10 cellular contexts compared by ENCODE assay signal in the genomic region with DNA sequence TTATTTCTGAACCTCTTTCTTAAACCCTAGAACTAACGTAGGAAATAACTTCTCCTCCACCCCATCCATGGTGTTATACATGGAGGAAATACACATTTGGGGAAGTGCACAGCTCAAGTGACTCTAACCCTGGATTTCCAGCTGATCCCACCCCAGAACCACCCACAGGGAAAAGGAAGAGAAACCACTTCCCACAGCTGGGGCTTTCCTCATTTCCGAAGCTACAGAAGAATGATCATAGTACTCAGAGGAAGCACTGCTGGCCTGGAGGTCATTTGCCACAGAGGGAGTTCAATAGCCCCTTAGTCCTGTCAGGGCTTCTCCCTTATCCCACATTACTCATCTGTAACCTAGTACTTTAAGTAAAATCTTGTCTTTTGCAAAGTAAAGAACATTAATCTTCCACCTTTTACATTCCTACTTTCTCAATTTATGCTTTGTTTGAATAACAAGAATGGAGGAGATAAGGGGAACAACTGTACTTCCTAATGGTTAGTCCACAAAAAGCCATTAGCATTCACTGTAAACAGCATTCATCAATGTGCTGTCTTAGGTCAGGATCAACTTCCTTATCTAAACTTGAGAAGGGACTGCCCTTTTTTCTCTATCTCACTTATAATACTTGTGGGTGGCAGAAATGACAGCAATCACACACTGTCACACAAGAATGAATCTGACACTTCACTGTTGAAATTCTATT.
DNase-seq lines count a peak whose midpoint lies in the region; ATAC-seq and TF ChIP-seq lines count a peak whose summit lies in the region.
"Had no signal": no experiment of that assay in that cellular context is flagged by ENCODE, and none has a peak within 500 bp of the region (broad histone marks: within the 10 kb centered on the region; RNA-seq: fewer than 3 reads in every experiment).

No MANE protein-coding gene starts in this region.

- H3K4me3 Mint-ChIP-seq in CD14-positive monocyte, result peak overlapping the region in 1 of 2 donors; percentile 7
- no peak overlapping the region for H3K4me3 Mint-ChIP-seq in mesothelial cell of epicardium
- no peak overlapping the region for H3K4me3 Mint-ChIP-seq in activated T-helper 2 cell treated with anti-CD3 and anti-CD28 coated beads, Interferon-gamma antibody, Interleukin-2, Interleukin-4, amounts not matched to agents 10 μg/mL and 5 μg/mL and 100 μg/mL, durations not matched to agents 14 hours and 24 hours and 36 hours (ENCODE audit: low read depth)

- peak; percentile 28 for ATAC-seq in GM21576 (IDR thresholded peaks at IDR 0.05; ENCODE audit: unreplicated experiment)
- ATAC-seq in HG03025 (IDR thresholded peaks at IDR 0.05; ENCODE audit: low FRiP score, unreplicated experiment), result no peak
- ATAC-seq in HG03045 (IDR thresholded peaks at IDR 0.05; ENCODE audit: unreplicated experiment), result no peak

- H3K36me3 Mint-ChIP-seq in CD14-positive monocyte (no peaks in the 10 kb centered on the region), mesothelial cell of epicardium (no peaks in the 10 kb centered on the region)
- no peaks in the 10 kb centered on the region for H3K36me3 Mint-ChIP-seq in activated T-helper 2 cell treated with anti-CD3 and anti-CD28 coated beads, Interferon-gamma antibody, Interleukin-2, Interleukin-4, amounts not matched to agents 10 μg/mL and 5 μg/mL and 100 μg/mL, durations not matched to agents 14 hours and 24 hours and 36 hours (ENCODE audit: low read depth)

- peak; percentile 58 for DNase-seq in CD14-positive monocyte (ENCODE audit: low spot score)
- peak; percentile 21 for DNase-seq in SKM-1 treated with dmso at 0.1 percent for 144 hours (lab: John Stamatoyannopoulos, UW; ENCODE audit: unreplicated experiment)
- no peak for DNase-seq in mesothelial cell of epicardium (ENCODE audit: low spot score in 2 of 2, unreplicated experiment in 2 of 2)
- no peak for DNase-seq in activated T-helper 2 cell treated with anti-CD3 and anti-CD28 coated beads, Interferon-gamma antibody, Interleukin-2, Interleukin-4, amounts not matched to agents 10 μg/mL and 5 μg/mL and 100 μg/mL, durations not matched to agents 14 hours and 24 hours and 36 hours (ENCODE audit: low spot score)
- DNase-seq in NCI-H2227 (lab: John Stamatoyannopoulos, UW; ENCODE audit: unreplicated experiment), result no peak
- DNase-seq: NCI-H146; stimulated activated CD4-positive, alpha-beta T cell treated with anti-CD3 and anti-CD28 coated beads, Interleukin-4, amount 100 ng/mL, for 24 hours had no signal

- peaks cover 0 to 2% (median 0%) of the 10 kb centered on the region in 7 donors for H3K9me3 Mint-ChIP-seq in CD14-positive monocyte
- H3K9me3 Mint-ChIP-seq in mesothelial cell of epicardium, result no peaks in the 10 kb centered on the region
- H3K9me3 Mint-ChIP-seq in activated T-helper 2 cell treated with anti-CD3 and anti-CD28 coated beads, Interferon-gamma antibody, Interleukin-2, Interleukin-4, amounts not matched to agents 10 μg/mL and 5 μg/mL and 100 μg/mL, durations not matched to agents 14 hours and 24 hours and 36 hours, result no peaks in the 10 kb centered on the region

- H3K27me3 Mint-ChIP-seq in CD14-positive monocyte (ENCODE audit: low read depth in 3 of 3) (peaks cover 0 to 2% (median 2%) of the 10 kb centered on the region in 3 donors), mesothelial cell of epicardium (ENCODE audit: low read depth) (no peaks in the 10 kb centered on the region)
- peaks cover 13% of the 10 kb centered on the region for H3K27me3 Mint-ChIP-seq in activated T-helper 2 cell treated with anti-CD3 and anti-CD28 coated beads, Interferon-gamma antibody, Interleukin-2, Interleukin-4, amounts not matched to agents 10 μg/mL and 5 μg/mL and 100 μg/mL, durations not matched to agents 14 hours and 24 hours and 36 hours (ENCODE audit: low read depth)

- intact Hi-C loops in CD14-positive monocyte (cut with micrococcal nuclease), result loop anchor here (10.0 kb wide), 2 partner anchors 62 to 92 kb away; a partner anchor contains a TSS
- intact Hi-C loops in activated T-helper 2 cell treated with anti-CD3 and anti-CD28 coated beads, Interferon-gamma antibody, Interleukin-2, Interleukin-4, amounts not matched to agents 10 μg/mL and 5 μg/mL and 100 μg/mL, durations not matched to agents 14 hours and 24 hours and 36 hours (cut with micrococcal nuclease), result loop anchor here (10.0 kb wide), 1 partner anchor 192 kb away; no protein-coding TSS in a partner anchor

- peak overlapping the region; percentile 52 to 86 (median 77) for H3K27ac Mint-ChIP-seq in CD14-positive monocyte
- H3K27ac Mint-ChIP-seq in mesothelial cell of epicardium, result peak overlapping the region; percentile 56
- no peak overlapping the region for H3K27ac Mint-ChIP-seq in activated T-helper 2 cell treated with anti-CD3 and anti-CD28 coated beads, Interferon-gamma antibody, Interleukin-2, Interleukin-4, amounts not matched to agents 10 μg/mL and 5 μg/mL and 100 μg/mL, durations not matched to agents 14 hours and 24 hours and 36 hours

- TF ChIP-seq CTCF in CD14-positive monocyte (IDR thresholded peaks at IDR 0.05) (no peak), mesothelial cell of epicardium (IDR thresholded peaks at IDR 0.05; ENCODE audit: unreplicated experiment) (no peak)

- H3K4me1 Mint-ChIP-seq in CD14-positive monocyte (peaks cover 27% of the 10 kb centered on the region), mesothelial cell of epicardium (peaks cover 45% of the 10 kb centered on the region)
- H3K4me1 Mint-ChIP-seq in activated T-helper 2 cell treated with anti-CD3 and anti-CD28 coated beads, Interferon-gamma antibody, Interleukin-2, Interleukin-4, amounts not matched to agents 10 μg/mL and 5 μg/mL and 100 μg/mL, durations not matched to agents 14 hours and 24 hours and 36 hours (ENCODE audit: low read depth), result peaks cover 34% of the 10 kb centered on the region

Comparison
In these comparisons a context has a peak if more than half of its experiments do, and no peak if none do; other contexts are left out.
1. DNase-seq: peak in CD14-positive monocyte (single experiment) and SKM-1 treated with dmso at 0.1 percent for 144 hours (single experiment); none in mesothelial cell of epicardium (0 of 2), activated T-helper 2 cell treated with anti-CD3 and anti-CD28 coated beads, Interferon-gamma antibody, Interleukin-2, Interleukin-4, amounts not matched to agents 10 μg/mL and 5 μg/mL and 100 μg/mL, durations not matched to agents 14 hours and 24 hours and 36 hours (single experiment) and NCI-H2227 (single experiment).